ENCODE assay signal across 9 cellular contexts in the genomic region with DNA sequence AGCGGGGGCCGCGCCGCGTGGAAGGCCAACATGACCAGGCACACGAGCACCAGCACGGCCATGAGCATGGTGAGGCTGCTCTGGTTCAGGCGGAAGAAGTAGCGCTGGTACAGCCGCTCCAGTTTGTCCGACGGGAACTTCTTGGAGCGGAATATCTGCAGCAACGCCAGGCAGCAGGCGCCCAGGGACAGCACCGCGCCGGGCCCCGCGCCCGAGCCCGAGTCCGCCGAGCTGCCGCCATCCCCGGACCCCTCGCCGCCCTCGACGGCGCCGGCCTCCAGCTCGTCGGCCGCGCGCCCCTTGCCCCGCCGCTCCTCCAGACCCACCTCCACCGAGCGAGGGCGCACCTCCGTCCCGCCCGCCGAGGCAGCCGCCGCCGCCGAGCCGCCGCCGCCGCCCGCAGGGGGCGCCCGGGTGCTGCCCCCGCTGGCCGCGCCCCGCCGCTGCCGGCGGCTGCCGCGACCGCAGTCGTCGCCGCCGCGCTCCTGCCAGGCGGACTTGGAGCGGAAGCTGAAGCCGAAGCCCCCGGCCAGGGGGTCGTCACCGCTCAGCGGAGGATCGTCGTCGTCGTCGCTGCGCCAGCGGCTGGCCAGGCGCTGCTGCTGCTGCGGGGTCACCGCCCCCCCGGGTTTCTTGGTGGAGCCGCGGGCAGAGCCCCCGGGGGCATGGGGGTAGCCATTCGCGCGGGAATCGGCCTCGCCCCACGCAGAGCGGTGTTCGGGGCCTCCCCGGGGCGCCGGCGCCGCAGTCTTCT. TPM values are rescaled to one million over a fixed set of nuclear protein-coding genes. Genes with fewer than 3 reads are reported as not detected.
DNase-seq lines count a peak whose midpoint lies in the region; ATAC-seq and TF ChIP-seq lines count a peak whose summit lies in the region.
"Had no signal": no experiment of that assay in that cellular context is flagged by ENCODE, and none has a peak within 500 bp of the region (broad histone marks: within the 10 kb centered on the region; RNA-seq: fewer than 3 reads in every experiment).

No MANE protein-coding gene starts in this region.

- peak; percentile 5 for DNase-seq in SIG-M5 treated with dmso at 0.1 percent for 504 hours (lab: John Stamatoyannopoulos, UW; ENCODE audit: unreplicated experiment)
- no peak for DNase-seq in SIG-M5 (lab: John Stamatoyannopoulos, UW)
- peak; percentile 28 for DNase-seq in activated CD8-positive, alpha-beta memory T cell treated with anti-CD3 and anti-CD28 coated beads, Interleukin-2, amount 50 U/mL, for 4 hours
- peak; percentile 63 for DNase-seq in glutamatergic neuron
- no peak for DNase-seq in gastrocnemius medialis
- DNase-seq in NCI-H446 (lab: John Stamatoyannopoulos, UW), result no peak

- peaks cover 5% of the 10 kb centered on the region for H3K36me3 Mint-ChIP-seq in glutamatergic neuron (ENCODE audit: unreplicated experiment)

- TF ChIP-seq POLR2A in gastrocnemius medialis (IDR thresholded peaks at IDR 0.05), result no peak

- peaks cover 7% of the 10 kb centered on the region for H3K9me3 Mint-ChIP-seq in glutamatergic neuron (ENCODE audit: unreplicated experiment)

- in situ Hi-C loops in gastrocnemius medialis (cut with MboI; ENCODE audit: low sequenced_read_pairs in 4 of 4), result no loop called here

- H3K4me1 Mint-ChIP-seq in glutamatergic neuron (ENCODE audit: low read depth, unreplicated experiment), result peaks cover 5% of the 10 kb centered on the region

- H3K9me3 ChIP-seq in gastrocnemius medialis, result no peaks in the 10 kb centered on the region

- H3K27ac Mint-ChIP-seq in glutamatergic neuron (ENCODE audit: unreplicated experiment), result no peak overlapping the region

- H3K4me3 ChIP-seq in gastrocnemius medialis, result peak overlapping the region; percentile 56 to 74 (median 64)

- H3K4me3 Mint-ChIP-seq in glutamatergic neuron (ENCODE audit: unreplicated experiment), result no peak overlapping the region

- TF ChIP-seq CTCF in glutamatergic neuron (IDR thresholded peaks at IDR 0.05; ENCODE audit: partially characterized antibody, unreplicated experiment), result no peak
- TF ChIP-seq CTCF in gastrocnemius medialis (IDR thresholded peaks at IDR 0.05 in 4 of 5, conservative IDR thresholded peaks at IDR 0.05 in 1 of 5), result peak in 1 of 5 experiments; percentile 16

- intact Hi-C loops in gastrocnemius medialis (cut with DNase I; ENCODE audit: low total_unique reads), result loop anchor here (2.0 to 5.0 kb wide), 2 partner anchors 41 to 109 kb away; no protein-coding TSS in a partner anchor

- H3K27ac ChIP-seq in gastrocnemius medialis, result peak overlapping the region; percentile 57 to 73 (median 64)

- no peaks in the 10 kb centered on the region for H3K36me3 ChIP-seq in gastrocnemius medialis

- ATAC-seq in gastrocnemius medialis, result peak; percentile 38 to 42
- no peak for ATAC-seq in GM21526 (IDR thresholded peaks at IDR 0.05; ENCODE audit: low FRiP score, unreplicated experiment)
- no peak for ATAC-seq in GM21381 (IDR thresholded peaks at IDR 0.05; ENCODE audit: unreplicated experiment)

- H3K4me1 ChIP-seq in gastrocnemius medialis, result peaks cover 4 to 5% of the 10 kb centered on the region in 2 donors

- H3K27me3 Mint-ChIP-seq in glutamatergic neuron (ENCODE audit: unreplicated experiment), result peaks cover 29% of the 10 kb centered on the region

- peaks cover 14 to 35% (median 25%) of the 10 kb centered on the region in 3 donors for H3K27me3 ChIP-seq in gastrocnemius medialis

RNA-seq across cellular contexts. Expression of a gene that starts 1.0 kb away (rescaled TPM):
- total RNA-seq in glutamatergic neuron (ENCODE audit: unreplicated experiment) (2.1 TPM), gastrocnemius medialis (1 to 10 TPM; 1.0 to 6.4 (median 4.3) TPM)
- total RNA-seq: T-helper 1 cell treated with Interleukin-12 subunit alpha and Interleukin-12 subunit beta and Interleukin-4 antibody, amounts not matched to agents 30 ng/mL and 1 ng/mL, for 36 hours had no signal

Comparison
In these comparisons a context has a peak if more than half of its experiments do, and no peak if none do; other contexts are left out.
1. DNase-seq: peak in SIG-M5 treated with dmso at 0.1 percent for 504 hours (single experiment), activated CD8-positive, alpha-beta memory T cell treated with anti-CD3 and anti-CD28 coated beads, Interleukin-2, amount 50 U/mL, for 4 hours (single experiment) and glutamatergic neuron (single experiment); none in SIG-M5 (single experiment), gastrocnemius medialis (0 of 2) and NCI-H446 (0 of 2).
2. ATAC-seq: peak in gastrocnemius medialis (2 of 2); none in GM21526 (single experiment) and GM21381 (single experiment).